8 cellular contexts compared by ENCODE assay signal in genomic region chr2:69436937-69437750, GRCh38. TPM values are rescaled to one million over a fixed set of nuclear protein-coding genes. Genes with fewer than 3 reads are reported as not detected.
DNase-seq lines count a peak whose midpoint lies in the region; ATAC-seq, FAIRE-seq and TF ChIP-seq lines count a peak whose summit lies in the region.

TSS of gene NFU1 (minus strand) at chr2:69437435. CDS start at chr2:69437422, 13 bp downstream.

- CTCF ChIA-PET in T-cell (lab: Charles Lee): interaction anchor here (0.5 to 1.9 kb wide), 22 partner anchors 22 to 754 kb away, joined by 3 to 12 read pairs (median 3); partner anchors contain the start of genes AAK1 (in 1 of the 2), C2orf42 (in 1 of the 2) and MXD1 (in 1 of the 2)

- ATAC-seq in HG02840 (IDR thresholded peaks at IDR 0.05; ENCODE audit: low FRiP score, unreplicated experiment) (peak; percentile 92), T-cell (replicated peaks in 1 of 4) (peak; percentile 82 to 86 (median 84)), upper lobe of left lung (ENCODE audit: low FRiP score in 2 of 2) (peak; percentile 99)

- FAIRE-seq in GM12891 (lab: Jason Lieb, UNC): peak; percentile 94

- peaks cover 9% of the 10 kb centered on the region for H3K36me3 Mint-ChIP-seq in T-cell

- peak; percentile 62 to 94 (median 90) for TF ChIP-seq CTCF in upper lobe of left lung (IDR thresholded peaks at IDR 0.05)

- H3K4me3 Mint-ChIP-seq in T-cell: peak within 1 kb of the TSS; percentile 83 to 97 (median 96)

- whole genome bisulfite sequencing in adipose tissue, 3 donors: 0 to 1% (median 0%) methylated on average over 60 of the region's 60 CpGs
- 0 to 1% methylated on average over 17 to 24 of the region's 60 CpGs for WGBS in upper lobe of left lung, 2 donors

- H3K4me1 Mint-ChIP-seq in T-cell: peaks cover 41 to 44% (median 44%) of the 10 kb centered on the region in 3 donors

- no peaks in the 10 kb centered on the region for H3K27me3 Mint-ChIP-seq in T-cell

- peak within 1 kb of the TSS; percentile 63 to 91 (median 86) for H3K4me3 ChIP-seq in upper lobe of left lung

- H3K27ac ChIP-seq in adipose tissue (ENCODE audit: low read depth, low read length) (peak within 1 kb of the TSS; percentile 60), upper lobe of left lung (peak within 1 kb of the TSS; percentile 91 to 99 (median 96))

- peak within 1 kb of the TSS; percentile 98 to 99 for H3K27ac Mint-ChIP-seq in T-cell

- DNase-seq in GM12891 (ENCODE audit: insufficient read length, low spot score) (peak; percentile 96), NCI-H1436 treated with DMSO at 0.1 percent for 48 hours (lab: John Stamatoyannopoulos, UW) (peak; percentile 68), T-cell (peak; percentile 68 to 94 (median 86)), cardiac septum (ENCODE audit: low spot score) (peak; percentile 95), posterior cingulate gyrus (peak; percentile 92 to 99 (median 94)), upper lobe of left lung (peak; percentile 96)

- peaks cover 0 to 5% (median 0%) of the 10 kb centered on the region in 3 donors for H3K9me3 Mint-ChIP-seq in T-cell

- H3K9me3 ChIP-seq in upper lobe of left lung: no peaks in the 10 kb centered on the region

- H3K36me3 ChIP-seq in upper lobe of left lung: no peaks in the 10 kb centered on the region

- H3K27me3 ChIP-seq in upper lobe of left lung: no peaks in the 10 kb centered on the region

- peaks cover 11 to 24% (median 20%) of the 10 kb centered on the region in 4 donors for H3K4me1 ChIP-seq in upper lobe of left lung

- peak; percentile 89 for TF ChIP-seq POLR2A in GM12891 (IDR thresholded peaks at IDR 0.05; ENCODE audit: low read depth, low read length)
- TF ChIP-seq POLR2A in upper lobe of left lung (IDR thresholded peaks at IDR 0.05): peak in 3 of 4 donors; percentile 75 to 91 (median 86)

- intact Hi-C loops in cardiac septum (cut with DNase I): loop anchor here (2.0 to 5.0 kb wide), 2 partner anchors 50 to 206 kb away; partner anchors contain the start of genes AAK1 and GFPT1
- intact Hi-C loops in posterior cingulate gyrus (cut with DNase I): loop anchor here (1.0 to 10.0 kb wide), 3 partner anchors 51 to 208 kb away; no protein-coding TSS in a partner anchor

- POLR2A ChIA-PET in T-cell (lab: Charles Lee): interaction anchor here (0.5 to 1.8 kb wide), 16 partner anchors 11 to 867 kb away, joined by 3 to 11 read pairs (median 4); no protein-coding TSS in a partner anchor

- TF ChIP-seq EP300 in upper lobe of left lung (IDR thresholded peaks at IDR 0.05): peak in 1 of 4 donors; percentile 43

TF ChIP-seq in GM12891, 5 proteins besides CTCF, POLR2A, EP300 and RAD21:
- TF ChIP-seq SPI1 (IDR thresholded peaks at IDR 0.05; ENCODE audit: low read depth, low read length) (no peak; the same call in 1 of the 2 replicates), POU2F2 (IDR thresholded peaks at IDR 0.05; ENCODE audit: low read depth, low read length) (peak; percentile 61; the same call in 1 of the 2 replicates), POLR2AphosphoS5 (IDR thresholded peaks at IDR 0.05; ENCODE audit: low read depth, low read length) (peak; percentile 88), TAF1 (IDR thresholded peaks at IDR 0.05; ENCODE audit: low read depth, low read length) (peak; percentile 96), PAX5 (IDR thresholded peaks at IDR 0.05; ENCODE audit: insufficient read depth, low read length, severe bottlenecking) (peak; percentile 30)

RNA-seq across cellular contexts. Expression of gene NFU1, which starts in this region (rescaled TPM):
- polyA plus RNA-seq in GM12891 (2012; ENCODE audit: low read depth, missing spikeins): 37.8 TPM
- 10 to 100 TPM; 20.6 to 31.9 (median 22.5) TPM for total RNA-seq in T-cell
- 10 to 100 TPM; 30.2 to 83.9 (median 76.5) TPM for polyA plus RNA-seq in adipose tissue
- 90.3 TPM for total RNA-seq in cardiac septum
- total RNA-seq in upper lobe of left lung: 10 to 100 TPM; 23.0 to 49.8 (median 38.6) TPM

Comparison
In these comparisons a context has a peak if more than half of its experiments do, and no peak if none do; other contexts are left out.
1. Peak in every context shown above with its lines: DNase-seq, ATAC-seq, H3K4me3 ChIP-seq and H3K27ac ChIP-seq.